Comparison of ENCODE assay signal across 36 cellular contexts in genomic region chr15:98692213-98692612, GRCh38.
"Had no signal": no experiment of that assay in that cellular context is flagged by ENCODE, and none has a peak within 500 bp of the region (broad histone marks: within the 10 kb centered on the region; RNA-seq: fewer than 3 reads in every experiment).

No MANE protein-coding gene starts in this region.

- H3K9me3 ChIP-seq: gastrocnemius medialis, heart left ventricle had no signal

- H3K27ac ChIP-seq: brain microvascular endothelial cell, coronary artery, dorsolateral prefrontal cortex, foreskin keratinocyte, gastrocnemius medialis, WERI-Rb-1 had no signal

- FAIRE-seq: astrocyte, bronchial epithelial cell had no signal

- H3K4me1 Mint-ChIP-seq: activated CD8-positive, alpha-beta memory T cell treated with anti-CD3 and anti-CD28 coated beads, Interleukin-2, amount 10 ng/mL, durations not matched to agents 7 days and 5 days; central memory CD8-positive, alpha-beta T cell had no signal

- H3K4me1 ChIP-seq: foreskin keratinocyte had no signal

- H3K27me3 ChIP-seq: brain microvascular endothelial cell, dorsolateral prefrontal cortex, foreskin keratinocyte, gastrocnemius medialis, heart left ventricle had no signal

- H3K36me3 ChIP-seq: brain microvascular endothelial cell, gastrocnemius medialis, heart left ventricle, WERI-Rb-1 had no signal

- H3K9me3 Mint-ChIP-seq: activated CD4-positive, alpha-beta memory T cell treated with anti-CD3 and anti-CD28 coated beads for 36 hours; activated CD4-positive, alpha-beta T cell treated with anti-CD3 and anti-CD28 coated beads, Interleukin-2, amount 10 ng/mL, durations not matched to agents 24 days and 14 days; activated T-helper 17 cell treated with anti-CD3 and anti-CD28 coated beads, Interleukin-2, amount 50 U/mL, for 72 hours; central memory CD8-positive, alpha-beta T cell; dendritic cell treated with granulocyte-macrophage colony-stimulating factor and Interleukin-4, amounts not matched to agents 40 ng/mL and 50 ng/mL, for 4 days; endodermal cell; T-cell; T-helper 1 cell treated with Interleukin-12 subunit alpha and Interleukin-12 subunit beta and Interleukin-4 antibody, amounts not matched to agents 30 μg/mL and 1 μg/mL, for 36 hours; T-helper 2 cell treated with Interferon-gamma antibody and Interleukin-4, amounts not matched to agents 5 μg/mL and 100 μg/mL, for 36 hours had no signal

- DNase-seq: activated CD4-positive, alpha-beta memory T cell treated with anti-CD3 and anti-CD28 coated beads for 36 hours; activated CD4-positive, alpha-beta T cell treated with anti-CD3 and anti-CD28 coated beads for 36 hours; activated CD4-positive, alpha-beta T cell treated with anti-CD3 and anti-CD28 coated beads, Interleukin-2, amount 10 ng/mL, durations not matched to agents 24 days and 14 days; activated CD4-positive, CD25-positive, alpha-beta regulatory T cell; activated CD4-positive, CD25-positive, alpha-beta regulatory T cell treated with anti-CD3 and anti-CD28 coated beads, Interleukin-2, amount 50 U/mL, for 72 hours; activated CD8-positive, alpha-beta memory T cell treated with anti-CD3 and anti-CD28 coated beads, Interleukin-2, amount 10 ng/mL, durations not matched to agents 7 days and 5 days; activated CD8-positive, alpha-beta memory T cell treated with anti-CD3 and anti-CD28 coated beads, Interleukin-2, amount 50 U/mL, for 4 hours; activated CD8-positive, alpha-beta T cell treated with anti-CD3 and anti-CD28 coated beads, Interleukin-2, amount 10 ng/mL, durations not matched to agents 7 days and 5 days; activated effector memory CD4-positive, alpha-beta T cell treated with Interleukin-2 at 50 U/mL for 16 hours; activated gamma-delta T cell treated with Interleukin-2 at 50 U/mL for 16 hours; activated naive CD4-positive, alpha-beta T cell treated with anti-CD3 and anti-CD28 coated beads, Interleukin-2, amount 50 U/mL, for 16 hours; activated naive CD4-positive, alpha-beta T cell treated with Interleukin-2 at 50 U/mL for 16 hours; activated T-cell treated with anti-CD3 and anti-CD28 coated beads, Interleukin-2, amount 50 U/mL, for 1 hour; amniotic stem cell; anterior cingulate cortex; brain microvascular endothelial cell; dorsolateral prefrontal cortex; effector memory CD4-positive, alpha-beta T cell; endodermal cell; foreskin keratinocyte; gastrocnemius medialis; glutamatergic neuron; heart left ventricle; T-cell; T1000; WERI-Rb-1 had no signal

- H3K27ac Mint-ChIP-seq: activated CD4-positive, alpha-beta memory T cell treated with anti-CD3 and anti-CD28 coated beads for 36 hours; activated CD4-positive, alpha-beta T cell treated with anti-CD3 and anti-CD28 coated beads for 36 hours; activated CD4-positive, alpha-beta T cell treated with anti-CD3 and anti-CD28 coated beads, Interleukin-2, amount 10 ng/mL, durations not matched to agents 24 days and 14 days; activated CD8-positive, alpha-beta memory T cell treated with anti-CD3 and anti-CD28 coated beads, Interleukin-2, amount 10 ng/mL, durations not matched to agents 7 days and 5 days; activated CD8-positive, alpha-beta T cell treated with anti-CD3 and anti-CD28 coated beads, Interleukin-2, amount 10 ng/mL, durations not matched to agents 7 days and 5 days; activated naive CD8-positive, alpha-beta T cell; activated T-helper 17 cell treated with anti-CD3 and anti-CD28 coated beads, Interleukin-2, amount 50 U/mL, for 72 hours; dendritic cell treated with granulocyte-macrophage colony-stimulating factor and Interleukin-4, amounts not matched to agents 40 ng/mL and 50 ng/mL, for 4 days; endodermal cell; T-cell; T-helper 1 cell treated with Interleukin-12 subunit alpha and Interleukin-12 subunit beta and Interleukin-4 antibody, amounts not matched to agents 30 μg/mL and 1 μg/mL, for 36 hours; T-helper 2 cell treated with Interferon-gamma antibody and Interleukin-4, amounts not matched to agents 5 μg/mL and 100 μg/mL, for 36 hours had no signal

- H3K36me3 Mint-ChIP-seq: activated CD4-positive, alpha-beta memory T cell treated with anti-CD3 and anti-CD28 coated beads for 36 hours; activated CD8-positive, alpha-beta memory T cell treated with anti-CD3 and anti-CD28 coated beads, Interleukin-2, amount 10 ng/mL, durations not matched to agents 7 days and 5 days; activated naive CD8-positive, alpha-beta T cell; T-cell had no signal

- H3K27me3 Mint-ChIP-seq: activated CD4-positive, alpha-beta T cell treated with anti-CD3 and anti-CD28 coated beads for 36 hours; activated CD4-positive, alpha-beta T cell treated with anti-CD3 and anti-CD28 coated beads, Interleukin-2, amount 10 ng/mL, durations not matched to agents 24 days and 14 days; activated CD8-positive, alpha-beta memory T cell treated with anti-CD3 and anti-CD28 coated beads, Interleukin-2, amount 10 ng/mL, durations not matched to agents 7 days and 5 days; activated naive CD8-positive, alpha-beta T cell; dendritic cell treated with granulocyte-macrophage colony-stimulating factor and Interleukin-4, amounts not matched to agents 40 ng/mL and 50 ng/mL, for 4 days had no signal

- ATAC-seq: activated CD4-positive, alpha-beta T cell treated with anti-CD3 and anti-CD28 coated beads for 36 hours; activated CD8-positive, alpha-beta memory T cell treated with anti-CD3 and anti-CD28 coated beads, Interleukin-2, amount 10 ng/mL, durations not matched to agents 7 days and 5 days; activated CD8-positive, alpha-beta T cell treated with anti-CD3 and anti-CD28 coated beads, Interleukin-2, amount 10 ng/mL, durations not matched to agents 7 days and 5 days; activated T-helper 17 cell treated with anti-CD3 and anti-CD28 coated beads, Interleukin-2, amount 50 U/mL, for 72 hours; esophagus mucosa; foreskin keratinocyte; gastrocnemius medialis; heart left ventricle; T-cell had no signal

- H3K4me3 ChIP-seq: coronary artery, dorsolateral prefrontal cortex, gastrocnemius medialis, heart left ventricle had no signal

- H3K4me3 Mint-ChIP-seq: activated CD4-positive, alpha-beta memory T cell treated with anti-CD3 and anti-CD28 coated beads for 36 hours; activated CD4-positive, alpha-beta T cell treated with anti-CD3 and anti-CD28 coated beads for 36 hours; activated CD4-positive, alpha-beta T cell treated with anti-CD3 and anti-CD28 coated beads, Interleukin-2, amount 10 ng/mL, durations not matched to agents 24 days and 14 days; activated CD8-positive, alpha-beta memory T cell treated with anti-CD3 and anti-CD28 coated beads, Interleukin-2, amount 10 ng/mL, durations not matched to agents 7 days and 5 days; activated CD8-positive, alpha-beta T cell treated with anti-CD3 and anti-CD28 coated beads, Interleukin-2, amount 10 ng/mL, durations not matched to agents 7 days and 5 days; activated naive CD8-positive, alpha-beta T cell; activated T-helper 17 cell treated with anti-CD3 and anti-CD28 coated beads, Interleukin-2, amount 50 U/mL, for 72 hours; central memory CD8-positive, alpha-beta T cell; dendritic cell treated with granulocyte-macrophage colony-stimulating factor and Interleukin-4, amounts not matched to agents 40 ng/mL and 50 ng/mL, for 4 days; endodermal cell; T-cell; T-helper 1 cell treated with Interleukin-12 subunit alpha and Interleukin-12 subunit beta and Interleukin-4 antibody, amounts not matched to agents 30 μg/mL and 1 μg/mL, for 36 hours; T-helper 2 cell treated with Interferon-gamma antibody and Interleukin-4, amounts not matched to agents 5 μg/mL and 100 μg/mL, for 36 hours had no signal
